ENCODE assay signal across 16 cellular contexts in the genomic region with DNA sequence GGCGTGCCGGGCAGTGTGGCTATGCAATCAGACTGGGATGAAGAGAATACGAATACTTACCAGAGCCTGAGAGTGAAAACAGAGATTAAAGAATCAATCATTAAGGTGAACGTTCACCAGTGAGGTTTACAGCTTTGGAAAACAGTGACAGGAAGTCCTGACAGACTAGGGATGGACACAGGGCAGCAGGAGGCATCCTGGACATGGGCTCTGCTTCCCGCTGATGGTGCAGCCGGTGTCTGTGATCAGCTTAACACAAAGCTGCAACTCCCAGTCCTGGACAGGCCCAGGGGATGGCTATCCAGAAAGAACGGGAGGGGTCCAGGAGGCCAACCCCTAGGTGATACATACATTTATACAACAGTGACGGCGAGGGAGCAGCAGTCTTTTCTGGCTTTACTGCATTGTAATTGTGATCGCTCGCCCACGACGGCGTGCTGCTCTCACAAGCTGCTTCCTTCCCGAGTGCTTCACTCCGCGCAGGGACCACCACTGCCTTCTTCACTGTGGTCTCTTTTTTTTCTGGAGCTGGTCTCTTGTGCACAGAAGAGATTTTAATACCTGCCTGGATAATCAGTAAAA. TPM values are rescaled to one million over a fixed set of nuclear protein-coding genes. Genes with fewer than 3 reads are reported as not detected.
A peak's percentile ranks its signal among the peaks of the same experiment; 100 is the strongest.
DNase-seq lines count a peak whose midpoint lies in the region; ATAC-seq and TF ChIP-seq lines count a peak whose summit lies in the region.
"Had no signal": no experiment of that assay in that cellular context is flagged by ENCODE, and none has a peak within 500 bp of the region (broad histone marks: within the 10 kb centered on the region; RNA-seq: fewer than 3 reads in every experiment).

No MANE protein-coding gene starts in this region.

- H3K4me3 ChIP-seq in GM23338 (no peak overlapping the region), lower lobe of right lung (no peak overlapping the region)

- peak overlapping the region; percentile 50; the same call in 1 of the 2 replicates for H3K27ac ChIP-seq in GM23338 (ENCODE audit: low read depth)
- H3K27ac ChIP-seq in lower lobe of right lung: no peak overlapping the region

- no peaks in the 10 kb centered on the region for H3K9me3 ChIP-seq in lower lobe of right lung

- H3K27me3 ChIP-seq in GM23338 (ENCODE audit: insufficient read depth): no peaks in the 10 kb centered on the region
- H3K27me3 ChIP-seq in lower lobe of right lung (ENCODE audit: low read depth): no peaks in the 10 kb centered on the region

- H3K4me2 ChIP-seq in GM23338: no peak overlapping the region

- H3K36me3 ChIP-seq in GM23338 (ENCODE audit: insufficient read depth): peaks cover 86% of the 10 kb centered on the region
- peaks cover 99% of the 10 kb centered on the region for H3K36me3 ChIP-seq in lower lobe of right lung

- no peaks in the 10 kb centered on the region for H3K9me3 Mint-ChIP-seq in activated naive CD8-positive, alpha-beta T cell (ENCODE audit: low read depth)
- no peaks in the 10 kb centered on the region for H3K9me3 Mint-ChIP-seq in activated naive CD8-positive, alpha-beta T cell treated with anti-CD3 and anti-CD28 coated beads for 36 hours
- H3K9me3 Mint-ChIP-seq in GM23338 (no peaks in the 10 kb centered on the region), brain (no peaks in the 10 kb centered on the region)

- no peak overlapping the region for H3K4me3 Mint-ChIP-seq in activated naive CD8-positive, alpha-beta T cell
- no peak overlapping the region for H3K4me3 Mint-ChIP-seq in activated naive CD8-positive, alpha-beta T cell treated with anti-CD3 and anti-CD28 coated beads for 36 hours
- H3K4me3 Mint-ChIP-seq in GM23338 (no peak overlapping the region; the same call in 2 of the 3 replicates), brain (no peak overlapping the region)

- H3F3A ChIP-seq in GM23338 (replicated peaks; ENCODE audit: low read depth): peaks cover 93% of the 10 kb centered on the region

- H3K4me1 ChIP-seq in GM23338 (ENCODE audit: insufficient read depth) (peaks cover 18% of the 10 kb centered on the region; the same call in 1 of the 2 replicates), lower lobe of right lung (peaks cover under 1% of the 10 kb centered on the region)

- TF ChIP-seq CTCF in GM23338 (conservative IDR thresholded peaks at IDR 0.05; ENCODE audit: low read depth in 2 of 2) (no peak), brain (conservative IDR thresholded peaks at IDR 0.05) (no peak), lower lobe of right lung (IDR thresholded peaks at IDR 0.05) (no peak)

- H3K27me3 Mint-ChIP-seq in activated naive CD8-positive, alpha-beta T cell: no peaks in the 10 kb centered on the region
- no peaks in the 10 kb centered on the region for H3K27me3 Mint-ChIP-seq in activated naive CD8-positive, alpha-beta T cell treated with anti-CD3 and anti-CD28 coated beads for 36 hours
- H3K27me3 Mint-ChIP-seq in GM23338 (ENCODE audit: insufficient read depth, low read depth, poor library complexity) (peaks cover 15% of the 10 kb centered on the region), brain (no peaks in the 10 kb centered on the region)

- peaks cover 63% of the 10 kb centered on the region for H3K79me2 ChIP-seq in GM23338 (replicated peaks; ENCODE audit: insufficient read depth)

- no peak for DNase-seq in activated naive CD8-positive, alpha-beta T cell treated with anti-CD3 and anti-CD28 coated beads for 36 hours
- no peak for DNase-seq in GM23338 (ENCODE audit: low spot score)
- peak; percentile 27 for DNase-seq in lower lobe of right lung
- no peak for DNase-seq in DMS 273 (lab: John Stamatoyannopoulos, UW; ENCODE audit: unreplicated experiment)
- DNase-seq in RKO (ENCODE audit: low spot score): no peak
- DNase-seq in AML-193 (lab: John Stamatoyannopoulos, UW): no peak
- DNase-seq: 8988T, H7, NCI-H1048, NCI-H146, NCI-H2081 treated with DMSO at 0.1 percent for 48 hours, NCI-H510A treated with DMSO at 0.1 percent for 48 hours, NCI-H82, PC-3 had no signal

- H2AFZ ChIP-seq in GM23338: no peak overlapping the region

- peaks cover 4% of the 10 kb centered on the region for H3K36me3 Mint-ChIP-seq in activated naive CD8-positive, alpha-beta T cell
- H3K36me3 Mint-ChIP-seq in activated naive CD8-positive, alpha-beta T cell treated with anti-CD3 and anti-CD28 coated beads for 36 hours: peaks cover 46% of the 10 kb centered on the region
- peaks cover 96% of the 10 kb centered on the region for H3K36me3 Mint-ChIP-seq in GM23338 (ENCODE audit: low read depth)
- H3K36me3 Mint-ChIP-seq in brain: peaks cover 66% of the 10 kb centered on the region

- H3K4me1 Mint-ChIP-seq in activated naive CD8-positive, alpha-beta T cell (ENCODE audit: low read depth): peaks cover 26% of the 10 kb centered on the region
- H3K4me1 Mint-ChIP-seq in activated naive CD8-positive, alpha-beta T cell treated with anti-CD3 and anti-CD28 coated beads for 36 hours: peaks cover 33% of the 10 kb centered on the region
- H3K4me1 Mint-ChIP-seq in GM23338: peaks cover 12% of the 10 kb centered on the region
- peaks cover 9% of the 10 kb centered on the region for H3K4me1 Mint-ChIP-seq in brain

- H4K20me1 ChIP-seq in GM23338 (replicated peaks; ENCODE audit: insufficient read depth): peaks cover 82% of the 10 kb centered on the region

- intact Hi-C loops in lower lobe of right lung (cut with DNase I): no loop called here

- ATAC-seq in GM23338 (no peak), lower lobe of right lung (no peak)
- ATAC-seq: PC-3 had no signal

- H3K9me2 ChIP-seq in GM23338 (ENCODE audit: insufficient read depth): no peaks in the 10 kb centered on the region

- H3K27ac Mint-ChIP-seq in activated naive CD8-positive, alpha-beta T cell: peak overlapping the region; percentile 4
- no peak overlapping the region for H3K27ac Mint-ChIP-seq in activated naive CD8-positive, alpha-beta T cell treated with anti-CD3 and anti-CD28 coated beads for 36 hours
- H3K27ac Mint-ChIP-seq in GM23338 (no peak overlapping the region), brain (peak overlapping the region in 3 of 5 experiments; percentile 19 to 58 (median 19))

TF ChIP-seq in GM23338, 12 proteins besides CTCF, POLR2A, EP300 and RAD21:
- TF ChIP-seq POLR2AphosphoS5 (IDR thresholded peaks at IDR 0.05; ENCODE audit: low read depth): 0 out of 2 replicates have a peak, but pooled peaks have one; percentile 8
- TF ChIP-seq, protein P1, sequence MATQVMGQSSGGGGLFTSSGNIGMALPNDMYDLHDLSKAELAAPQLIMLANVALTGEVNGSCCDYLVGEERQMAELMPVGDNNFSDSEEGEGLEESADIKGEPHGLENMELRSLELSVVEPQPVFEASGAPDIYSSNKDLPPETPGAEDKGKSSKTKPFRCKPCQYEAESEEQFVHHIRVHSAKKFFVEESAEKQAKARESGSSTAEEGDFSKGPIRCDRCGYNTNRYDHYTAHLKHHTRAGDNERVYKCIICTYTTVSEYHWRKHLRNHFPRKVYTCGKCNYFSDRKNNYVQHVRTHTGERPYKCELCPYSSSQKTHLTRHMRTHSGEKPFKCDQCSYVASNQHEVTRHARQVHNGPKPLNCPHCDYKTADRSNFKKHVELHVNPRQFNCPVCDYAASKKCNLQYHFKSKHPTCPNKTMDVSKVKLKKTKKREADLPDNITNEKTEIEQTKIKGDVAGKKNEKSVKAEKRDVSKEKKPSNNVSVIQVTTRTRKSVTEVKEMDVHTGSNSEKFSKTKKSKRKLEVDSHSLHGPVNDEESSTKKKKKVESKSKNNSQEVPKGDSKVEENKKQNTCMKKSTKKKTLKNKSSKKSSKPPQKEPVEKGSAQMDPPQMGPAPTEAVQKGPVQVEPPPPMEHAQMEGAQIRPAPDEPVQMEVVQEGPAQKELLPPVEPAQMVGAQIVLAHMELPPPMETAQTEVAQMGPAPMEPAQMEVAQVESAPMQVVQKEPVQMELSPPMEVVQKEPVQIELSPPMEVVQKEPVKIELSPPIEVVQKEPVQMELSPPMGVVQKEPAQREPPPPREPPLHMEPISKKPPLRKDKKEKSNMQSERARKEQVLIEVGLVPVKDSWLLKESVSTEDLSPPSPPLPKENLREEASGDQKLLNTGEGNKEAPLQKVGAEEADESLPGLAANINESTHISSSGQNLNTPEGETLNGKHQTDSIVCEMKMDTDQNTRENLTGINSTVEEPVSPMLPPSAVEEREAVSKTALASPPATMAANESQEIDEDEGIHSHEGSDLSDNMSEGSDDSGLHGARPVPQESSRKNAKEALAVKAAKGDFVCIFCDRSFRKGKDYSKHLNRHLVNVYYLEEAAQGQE (IDR thresholded peaks at IDR 0.05; ENCODE audit: unreplicated experiment): no peak

RNA-seq across cellular contexts. Expression of a gene that starts 20.7 kb away (rescaled TPM):
- total RNA-seq in activated naive CD8-positive, alpha-beta T cell treated with anti-CD3 and anti-CD28 coated beads for 36 hours: 10 to 100 TPM; 46.3 to 47.2 TPM
- total RNA-seq in GM23338 (2014; rRNA removed; shearing (Covaris generic)): 147 and 162 TPM in 2 replicates
- 61.5 and 72.4 TPM in 2 replicates for polyA plus RNA-seq in GM23338 (2016; fragmentation: Nextera tagmentation; extraction: Ambion mirVana)
- 47.3 TPM for polyA plus RNA-seq in brain (ENCODE audit: insufficient read depth, low read depth, low replicate concordance)
- 54.6 TPM for total RNA-seq in lower lobe of right lung

RNA-seq across cellular contexts. Expression of a gene that starts 32.3 kb away (rescaled TPM):
- total RNA-seq in activated naive CD8-positive, alpha-beta T cell treated with anti-CD3 and anti-CD28 coated beads for 36 hours: 10 to 100 TPM; 47.6 to 48.5 TPM
- 102 and 106 TPM in 2 replicates for total RNA-seq in GM23338 (2014; rRNA removed; shearing (Covaris generic))
- 41.7 and 41.8 TPM in 2 replicates for polyA plus RNA-seq in GM23338 (2016; fragmentation: Nextera tagmentation; extraction: Ambion mirVana)
- polyA plus RNA-seq in brain (ENCODE audit: insufficient read depth, low read depth, low replicate concordance): 45.2 TPM
- 26.2 TPM for total RNA-seq in lower lobe of right lung

RNA-seq across cellular contexts. Expression of a gene that starts 44.0 kb away (rescaled TPM):
- 1 to 10 TPM; 5.4 to 5.8 TPM for total RNA-seq in activated naive CD8-positive, alpha-beta T cell treated with anti-CD3 and anti-CD28 coated beads for 36 hours
- total RNA-seq in GM23338 (2014; rRNA removed; shearing (Covaris generic)): 18.8 and 19.3 TPM in 2 replicates
- polyA plus RNA-seq in GM23338 (2016; fragmentation: Nextera tagmentation; extraction: Ambion mirVana) (5.4 and 5.8 TPM in 2 replicates), brain (ENCODE audit: insufficient read depth, low read depth, low replicate concordance) (21.1 TPM)
- total RNA-seq in lower lobe of right lung: 8.2 TPM

RNA-seq across cellular contexts. Expression of a gene that starts 46.9 kb away (rescaled TPM):
- total RNA-seq in activated naive CD8-positive, alpha-beta T cell treated with anti-CD3 and anti-CD28 coated beads for 36 hours: 10 to 100 TPM; 49.7 to 52.1 TPM
- total RNA-seq in GM23338 (2014; rRNA removed; shearing (Covaris generic)): 24.2 and 32.0 TPM in 2 replicates
- polyA plus RNA-seq in GM23338 (2016; fragmentation: Nextera tagmentation; extraction: Ambion mirVana) (36.1 and 39.3 TPM in 2 replicates), brain (ENCODE audit: insufficient read depth, low read depth, low replicate concordance) (0.20 TPM)
- 10.4 TPM for total RNA-seq in lower lobe of right lung
- total RNA-seq: PC-3 had no signal

Comparison
In these comparisons a context has a peak if more than half of its experiments do, and no peak if none do; other contexts are left out.
1. H3K27ac Mint-ChIP-seq: peak in activated naive CD8-positive, alpha-beta T cell (single experiment) and brain (3 of 5); none in activated naive CD8-positive, alpha-beta T cell treated with anti-CD3 and anti-CD28 coated beads for 36 hours (single experiment) and GM23338 (single experiment).